In the genomic region with DNA sequence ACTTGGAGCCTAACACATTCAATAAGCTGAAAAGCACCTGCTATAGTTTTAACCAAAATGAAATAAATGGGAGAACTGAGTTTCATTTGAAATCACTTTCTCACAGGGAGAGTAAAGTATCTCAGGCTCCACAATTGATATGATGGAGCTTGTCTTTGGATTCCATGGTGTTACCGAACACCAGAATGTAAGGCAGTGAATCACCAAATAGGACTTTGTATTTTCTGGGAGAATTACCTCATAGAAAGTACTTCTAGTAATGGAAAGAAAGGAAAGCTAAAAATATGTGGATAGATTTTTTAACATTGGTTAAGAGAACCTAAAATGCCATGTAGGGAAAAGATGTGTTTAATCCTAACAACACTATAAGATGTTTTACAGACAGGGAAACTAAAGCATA, we compare ENCODE assay signal across 15 cellular contexts.
DNase-seq lines count a peak whose midpoint lies in the region; TF ChIP-seq lines count a peak whose summit lies in the region.
"Had no signal": no experiment of that assay in that cellular context is flagged by ENCODE, and none has a peak within 500 bp of the region (broad histone marks: within the 10 kb centered on the region; RNA-seq: fewer than 3 reads in every experiment).

No MANE protein-coding gene starts in this region.

- no peaks in the 10 kb centered on the region for H3K4me1 ChIP-seq in GM23248 (ENCODE audit: insufficient read depth)
- H3K4me1 ChIP-seq in osteoblast (ENCODE audit: insufficient read depth, low read length) = peaks cover 25% of the 10 kb centered on the region

- no peaks in the 10 kb centered on the region for H3K9me2 ChIP-seq in GM23248 (ENCODE audit: insufficient read depth)

- no peak overlapping the region for H3K9ac ChIP-seq in GM23248

- H3K4me3 ChIP-seq in GM23248 (no peak overlapping the region), osteoblast (ENCODE audit: insufficient read depth, low read length) (no peak overlapping the region)

- H3F3A ChIP-seq in GM23248 (ENCODE audit: insufficient read depth) = no peaks in the 10 kb centered on the region

- H4K20me1 ChIP-seq in GM23248 (ENCODE audit: insufficient read depth) (no peaks in the 10 kb centered on the region), osteoblast (ENCODE audit: insufficient read depth, low read length) (no peaks in the 10 kb centered on the region)

- H3K9me3 ChIP-seq in GM23248 (ENCODE audit: low read depth) = no peaks in the 10 kb centered on the region
- H3K9me3 ChIP-seq in osteoblast (ENCODE audit: low read depth, low read length) = peaks cover 2% of the 10 kb centered on the region

- H3K79me2 ChIP-seq in GM23248 (ENCODE audit: insufficient read depth) (no peaks in the 10 kb centered on the region), osteoblast (ENCODE audit: insufficient read depth, low read length) (no peaks in the 10 kb centered on the region)

- DNase-seq in GM23248 (peak; percentile 15), amniotic epithelial cell (ENCODE audit: low read depth) (peak; percentile 39), dedifferentiated amniotic fluid mesenchymal stem cell (ENCODE audit: extremely low spot score) (peak; percentile 33), osteoblast (ENCODE audit: insufficient read length, low spot score, missing footprints) (no peak), ureter (ENCODE audit: low spot score) (no peak), NCI-H524 treated with DMSO at 0.1 percent for 48 hours (lab: John Stamatoyannopoulos, UW) (no peak), NCI-H2029 (lab: John Stamatoyannopoulos, UW) (no peak), OCI-M1 (lab: John Stamatoyannopoulos, UW) (no peak)
- DNase-seq: ACHN; CD4-positive, alpha-beta memory T cell; DMS153; DMS79 treated with DMSO at 0.1 percent for 48 hours; GDM1; H7 had no signal

- H3K27me3 ChIP-seq in GM23248 (replicated peaks; ENCODE audit: insufficient read depth) = no peaks in the 10 kb centered on the region
- no peaks in the 10 kb centered on the region for H3K27me3 ChIP-seq in osteoblast (ENCODE audit: insufficient read depth, low read length)

- TF ChIP-seq CTCF in osteoblast (IDR thresholded peaks at IDR 0.05; ENCODE audit: extremely low read depth, low read depth, low read length) = no peak

- in situ Hi-C loops in GM23248 (cut with MboI) = no loop called here

- WGBS in GM23248 (ENCODE audit: low coverage in 1 of 2, low lambda C conversion rate in 2 of 2, missing lambda C conversion rate in 2 of 2), 2 experiments = 81 to 91% methylated on average over 1 of the region's 1 CpG

- H3K36me3 ChIP-seq in GM23248 (ENCODE audit: low read depth) (no peaks in the 10 kb centered on the region), osteoblast (ENCODE audit: insufficient read depth, low read length) (no peaks in the 10 kb centered on the region)

- H2AFZ ChIP-seq in GM23248 (no peak overlapping the region), osteoblast (ENCODE audit: low read length) (peak overlapping the region; percentile 49)

- H3K27ac ChIP-seq in GM23248 (no peak overlapping the region), osteoblast (ENCODE audit: low read depth, low read length) (peak overlapping the region; percentile 73)
- H3K27ac ChIP-seq: C4-2B had no signal

- H3K4me2 ChIP-seq in GM23248 (ENCODE audit: unreplicated experiment) (no peak overlapping the region), osteoblast (ENCODE audit: insufficient read depth, low read length) (peak overlapping the region; percentile 42)

Comparison
In these comparisons a context has a peak if more than half of its experiments do, and no peak if none do; other contexts are left out.
1. DNase-seq: peak in GM23248 (single experiment), amniotic epithelial cell (single experiment) and dedifferentiated amniotic fluid mesenchymal stem cell (single experiment); none in osteoblast (single experiment), ureter (single experiment), NCI-H524 treated with DMSO at 0.1 percent for 48 hours (single experiment), NCI-H2029 (single experiment) and OCI-M1 (single experiment).